In genomic region chr7:3835102-3835501, GRCh38 we compare ENCODE assay signal across 29 cellular contexts.
DNase-seq lines count a peak whose midpoint lies in the region; ATAC-seq and TF ChIP-seq lines count a peak whose summit lies in the region.
"Had no signal": no experiment of that assay in that cellular context is flagged by ENCODE, and none has a peak within 500 bp of the region (broad histone marks: within the 10 kb centered on the region; RNA-seq: fewer than 3 reads in every experiment).

No MANE protein-coding gene starts in this region.

- no peaks in the 10 kb centered on the region for H3K9me3 ChIP-seq in breast epithelium
- H3K9me3 ChIP-seq: esophagus muscularis mucosa, thyroid gland had no signal

- H3K4me3 ChIP-seq in breast epithelium (no peak overlapping the region), astrocyte of the spinal cord (ENCODE audit: low read depth, low read length) (no peak overlapping the region)
- H3K4me3 ChIP-seq: esophagus muscularis mucosa, thyroid gland had no signal

- DNase-seq in MCF 10A (ENCODE audit: unreplicated experiment) (peak; percentile 48), breast epithelium (ENCODE audit: low spot score in 2 of 2) (no peak), astrocyte of the spinal cord (ENCODE audit: low read depth, low spot score) (peak; percentile 46), left colon (peak; percentile 36 to 51), SW 1271 (lab: John Stamatoyannopoulos, UW) (no peak), putamen (ENCODE audit: low spot score) (no peak)
- no peak for DNase-seq in NK-92 treated with Interleukin-12 subunit alpha and Interleukin-12 subunit beta, amount 100 ng/mL, for 24 hours (lab: John Stamatoyannopoulos, UW)
- DNase-seq: activated CD8-positive, alpha-beta T cell treated with anti-CD3 and anti-CD28 coated beads for 36 hours; activated effector memory CD4-positive, alpha-beta T cell treated with anti-CD3 and anti-CD28 coated beads, Interleukin-2, amount 50 U/mL, for 16 hours; activated naive CD8-positive, alpha-beta T cell treated with anti-CD3 and anti-CD28 coated beads, Interleukin-2, amount 50 U/mL, for 24 hours; CD4-positive, CD25-positive, alpha-beta regulatory T cell; effector memory CD4-positive, alpha-beta T cell; left ventricle myocardium superior; NCI-H1417; NCI-H2081 treated with DMSO at 0.1 percent for 48 hours; NCI-H446; NCI-H82; right cardiac atrium; SHP77 treated with DMSO at 0.1 percent for 48 hours; thyroid gland had no signal

- TF ChIP-seq POLR2A in breast epithelium (IDR thresholded peaks at IDR 0.05), result no peak

- POLR2A ChIA-PET in MCF 10A (lab: Yijun Ruan, JAX), result interaction anchor here (0.6 to 1.6 kb wide), 2 partner anchors 13 to 65 kb away, joined by 3 to 4 read pairs; no protein-coding TSS in a partner anchor

- H3K36me3 ChIP-seq in breast epithelium, result no peaks in the 10 kb centered on the region
- H3K36me3 ChIP-seq: esophagus muscularis mucosa, thyroid gland had no signal

- no peaks in the 10 kb centered on the region for H3K9me3 Mint-ChIP-seq in MCF 10A (ENCODE audit: unreplicated experiment)
- H3K9me3 Mint-ChIP-seq: activated CD8-positive, alpha-beta T cell treated with anti-CD3 and anti-CD28 coated beads for 36 hours; activated naive CD8-positive, alpha-beta T cell treated with anti-CD3 and anti-CD28 coated beads, Interleukin-2, amount 50 U/mL, for 24 hours; brain; CD4-positive, CD25-positive, alpha-beta regulatory T cell; mesothelial cell of epicardium; natural killer cell treated with Interleukin-12 subunit alpha and Interleukin-12 subunit beta and Interleukin-15 and Interleukin-18, amount 100 ng/mL, for 72 hours; stimulated activated naive CD8-positive, alpha-beta T cell treated with anti-CD3 and anti-CD28 coated beads, Interleukin-15, Interleukin-2, amounts not matched to agents 100 ng/mL and 50 ng/mL, for 24 hours had no signal

- no peaks in the 10 kb centered on the region for H3K27me3 ChIP-seq in breast epithelium
- H3K27me3 ChIP-seq: esophagus muscularis mucosa, thyroid gland had no signal

- TF ChIP-seq CTCF in MCF 10A (IDR thresholded peaks at IDR 0.05; ENCODE audit: unreplicated experiment) (no peak), breast epithelium (IDR thresholded peaks at IDR 0.05) (no peak), astrocyte of the spinal cord (IDR thresholded peaks at IDR 0.05; ENCODE audit: low read depth, low read length) (no peak)

- no TSS peak for BruUV-seq in MCF 10A (replicated peaks; lab: Mats Ljungman, UMichigan)

- no peak overlapping the region for H3K4me3 Mint-ChIP-seq in MCF 10A (ENCODE audit: unreplicated experiment)
- H3K4me3 Mint-ChIP-seq: activated CD8-positive, alpha-beta T cell treated with anti-CD3 and anti-CD28 coated beads for 36 hours; activated naive CD8-positive, alpha-beta T cell treated with anti-CD3 and anti-CD28 coated beads, Interleukin-2, amount 50 U/mL, for 24 hours; brain; CD4-positive, CD25-positive, alpha-beta regulatory T cell; mesothelial cell of epicardium; natural killer cell treated with Interleukin-12 subunit alpha and Interleukin-12 subunit beta and Interleukin-15 and Interleukin-18, amount 100 ng/mL, for 72 hours; stimulated activated naive CD8-positive, alpha-beta T cell treated with anti-CD3 and anti-CD28 coated beads, Interleukin-15, Interleukin-2, amounts not matched to agents 100 ng/mL and 50 ng/mL, for 24 hours had no signal

- ATAC-seq in left colon (peak; percentile 87), GM18861 (IDR thresholded peaks at IDR 0.05; ENCODE audit: unreplicated experiment) (no peak)
- ATAC-seq: activated CD4-positive, CD25-positive, alpha-beta regulatory T cell treated with anti-CD3 and anti-CD28 coated beads, Interleukin-2, amount 50 U/mL, for 24 hours; activated CD8-positive, alpha-beta T cell treated with anti-CD3 and anti-CD28 coated beads for 36 hours; activated naive CD8-positive, alpha-beta T cell treated with anti-CD3 and anti-CD28 coated beads, Interleukin-2, amount 50 U/mL, for 24 hours; left ventricle myocardium superior; natural killer cell treated with Interleukin-12 subunit alpha and Interleukin-12 subunit beta and Interleukin-15 and Interleukin-18, amount 100 ng/mL, for 72 hours; right cardiac atrium had no signal

- H3K4me1 Mint-ChIP-seq in MCF 10A (ENCODE audit: insufficient read depth, unreplicated experiment), result peaks cover 14% of the 10 kb centered on the region
- H3K4me1 Mint-ChIP-seq: activated naive CD8-positive, alpha-beta T cell treated with anti-CD3 and anti-CD28 coated beads, Interleukin-2, amount 50 U/mL, for 24 hours; brain; CD4-positive, CD25-positive, alpha-beta regulatory T cell; mesothelial cell of epicardium had no signal

- in situ Hi-C loops in astrocyte of the spinal cord (cut with HindIII; ENCODE audit: low sequenced_read_pairs), result no loop called here

- H3K27ac Mint-ChIP-seq in MCF 10A (ENCODE audit: low read depth, unreplicated experiment), result peak overlapping the region; percentile 33
- H3K27ac Mint-ChIP-seq: activated CD8-positive, alpha-beta T cell treated with anti-CD3 and anti-CD28 coated beads for 36 hours; activated naive CD8-positive, alpha-beta T cell treated with anti-CD3 and anti-CD28 coated beads, Interleukin-2, amount 50 U/mL, for 24 hours; brain; CD4-positive, CD25-positive, alpha-beta regulatory T cell; mesothelial cell of epicardium; natural killer cell treated with Interleukin-12 subunit alpha and Interleukin-12 subunit beta and Interleukin-15 and Interleukin-18, amount 100 ng/mL, for 72 hours; stimulated activated naive CD8-positive, alpha-beta T cell treated with anti-CD3 and anti-CD28 coated beads, Interleukin-15, Interleukin-2, amounts not matched to agents 100 ng/mL and 50 ng/mL, for 24 hours had no signal

- intact Hi-C loops in MCF 10A (cut with micrococcal nuclease), result no loop called here
- intact Hi-C loops in breast epithelium (cut with DNase I; ENCODE audit: low total_unique reads), result no loop called here
- intact Hi-C loops in left colon (cut with DNase I, micrococcal nuclease), result no loop called here

- no peaks in the 10 kb centered on the region for H3K4me1 ChIP-seq in breast epithelium
- H3K4me1 ChIP-seq: esophagus muscularis mucosa, thyroid gland had no signal

- CTCF ChIA-PET in MCF 10A (lab: Yijun Ruan, JAX), result interaction anchor here (0.9 kb wide), 1 partner anchor 10 kb away, joined by 3 read pairs; no protein-coding TSS in a partner anchor

- no peaks in the 10 kb centered on the region for H3K27me3 Mint-ChIP-seq in MCF 10A (ENCODE audit: insufficient read depth, unreplicated experiment)
- H3K27me3 Mint-ChIP-seq: activated CD8-positive, alpha-beta T cell treated with anti-CD3 and anti-CD28 coated beads for 36 hours; brain had no signal

- H3K27ac ChIP-seq in breast epithelium, result no peak overlapping the region
- H3K27ac ChIP-seq: 22Rv1, esophagus muscularis mucosa, HL-60, thyroid gland had no signal

- H3K36me3 Mint-ChIP-seq in MCF 10A (ENCODE audit: insufficient read depth, unreplicated experiment), result peaks cover 4% of the 10 kb centered on the region
- H3K36me3 Mint-ChIP-seq: brain; CD4-positive, CD25-positive, alpha-beta regulatory T cell; mesothelial cell of epicardium; natural killer cell treated with Interleukin-12 subunit alpha and Interleukin-12 subunit beta and Interleukin-15 and Interleukin-18, amount 100 ng/mL, for 72 hours had no signal

Comparison
In these comparisons a context has a peak if more than half of its experiments do, and no peak if none do; other contexts are left out.
1. DNase-seq: peak in MCF 10A (single experiment), astrocyte of the spinal cord (single experiment) and left colon (2 of 2); none in breast epithelium (0 of 2), NK-92 treated with Interleukin-12 subunit alpha and Interleukin-12 subunit beta, amount 100 ng/mL, for 24 hours (single experiment), SW 1271 (0 of 2) and putamen (single experiment).